1 cellular context compared by ENCODE assay signal in genomic region chr21:42009831-42010506, GRCh38.
TF ChIP-seq lines count a peak whose summit lies in the region.

Gene ZBTB21, minus strand, starts transcription at chr21:42010360. Its CDS starts 16,265 bp downstream, at chr21:41994095.

TF ChIP-seq in HEK293, 187 proteins besides CTCF, POLR2A, EP300 and RAD21 (continued from another document):
- TF ChIP-seq ZNF692 (tag by site-specific recombination; IDR thresholded peaks at IDR 0.05) (peak; percentile 77), ZNF664 (tag by site-specific recombination; IDR thresholded peaks at IDR 0.05) (no peak), ZNF24 (tag by site-specific recombination; IDR thresholded peaks at IDR 0.05) (peak; percentile 75; the same call in 1 of the 2 replicates), ZNF561 (tag by site-specific recombination; IDR thresholded peaks at IDR 0.05; ENCODE audit: borderline replicate concordance) (no peak; the same call in 1 of the 2 replicates), ZNF366 (tag by site-specific recombination; conservative IDR thresholded peaks at IDR 0.05) (peak; percentile 92), ZNF157 (tag by site-specific recombination; IDR thresholded peaks at IDR 0.05) (no peak), ZNF639 (tag by site-specific recombination; IDR thresholded peaks at IDR 0.05) (peak; percentile 90), ZNF132 (tag by site-specific recombination; IDR thresholded peaks at IDR 0.05; ENCODE audit: borderline replicate concordance) (no peak), ZSCAN16 (tag by site-specific recombination; IDR thresholded peaks at IDR 0.05) (no peak), WT1 (tag by site-specific recombination; IDR thresholded peaks at IDR 0.05) (peak; percentile 57), ZNF2 (tag by site-specific recombination; IDR thresholded peaks at IDR 0.05) (peak; percentile 53; the same call in 1 of the 2 replicates), ZFP3 (tag by site-specific recombination; IDR thresholded peaks at IDR 0.05; ENCODE audit: low read depth) (no peak), ZNF544 (tag by site-specific recombination; IDR thresholded peaks at IDR 0.05) (no peak), SP7 (tag by site-specific recombination; IDR thresholded peaks at IDR 0.05) (peak; percentile 93), ZBTB8A (tag by site-specific recombination; IDR thresholded peaks at IDR 0.05) (peak; percentile 53), ZBTB44 (tag by site-specific recombination; IDR thresholded peaks at IDR 0.05) (peak; percentile 18), OSR2 (tag by site-specific recombination; IDR thresholded peaks at IDR 0.05) (0 out of 2 replicates have a peak, but pooled peaks have one; percentile 3), ZBTB10 (tag by site-specific recombination; IDR thresholded peaks at IDR 0.05) (peak; percentile 60; the same call in 1 of the 2 replicates)
- TF ChIP-seq, protein P1, sequence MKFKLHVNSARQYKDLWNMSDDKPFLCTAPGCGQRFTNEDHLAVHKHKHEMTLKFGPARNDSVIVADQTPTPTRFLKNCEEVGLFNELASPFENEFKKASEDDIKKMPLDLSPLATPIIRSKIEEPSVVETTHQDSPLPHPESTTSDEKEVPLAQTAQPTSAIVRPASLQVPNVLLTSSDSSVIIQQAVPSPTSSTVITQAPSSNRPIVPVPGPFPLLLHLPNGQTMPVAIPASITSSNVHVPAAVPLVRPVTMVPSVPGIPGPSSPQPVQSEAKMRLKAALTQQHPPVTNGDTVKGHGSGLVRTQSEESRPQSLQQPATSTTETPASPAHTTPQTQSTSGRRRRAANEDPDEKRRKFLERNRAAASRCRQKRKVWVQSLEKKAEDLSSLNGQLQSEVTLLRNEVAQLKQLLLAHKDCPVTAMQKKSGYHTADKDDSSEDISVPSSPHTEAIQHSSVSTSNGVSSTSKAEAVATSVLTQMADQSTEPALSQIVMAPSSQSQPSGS (tag by site-specific recombination; IDR thresholded peaks at IDR 0.05; ENCODE audit: low read depth) = peak; percentile 99
- TF ChIP-seq, protein P2, sequence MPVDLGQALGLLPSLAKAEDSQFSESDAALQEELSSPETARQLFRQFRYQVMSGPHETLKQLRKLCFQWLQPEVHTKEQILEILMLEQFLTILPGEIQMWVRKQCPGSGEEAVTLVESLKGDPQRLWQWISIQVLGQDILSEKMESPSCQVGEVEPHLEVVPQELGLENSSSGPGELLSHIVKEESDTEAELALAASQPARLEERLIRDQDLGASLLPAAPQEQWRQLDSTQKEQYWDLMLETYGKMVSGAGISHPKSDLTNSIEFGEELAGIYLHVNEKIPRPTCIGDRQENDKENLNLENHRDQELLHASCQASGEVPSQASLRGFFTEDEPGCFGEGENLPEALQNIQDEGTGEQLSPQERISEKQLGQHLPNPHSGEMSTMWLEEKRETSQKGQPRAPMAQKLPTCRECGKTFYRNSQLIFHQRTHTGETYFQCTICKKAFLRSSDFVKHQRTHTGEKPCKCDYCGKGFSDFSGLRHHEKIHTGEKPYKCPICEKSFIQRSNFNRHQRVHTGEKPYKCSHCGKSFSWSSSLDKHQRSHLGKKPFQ (tag by site-specific recombination; IDR thresholded peaks at IDR 0.05) = 0 out of 2 replicates have a peak, but pooled peaks have one; percentile 22
- TF ChIP-seq, protein P3, sequence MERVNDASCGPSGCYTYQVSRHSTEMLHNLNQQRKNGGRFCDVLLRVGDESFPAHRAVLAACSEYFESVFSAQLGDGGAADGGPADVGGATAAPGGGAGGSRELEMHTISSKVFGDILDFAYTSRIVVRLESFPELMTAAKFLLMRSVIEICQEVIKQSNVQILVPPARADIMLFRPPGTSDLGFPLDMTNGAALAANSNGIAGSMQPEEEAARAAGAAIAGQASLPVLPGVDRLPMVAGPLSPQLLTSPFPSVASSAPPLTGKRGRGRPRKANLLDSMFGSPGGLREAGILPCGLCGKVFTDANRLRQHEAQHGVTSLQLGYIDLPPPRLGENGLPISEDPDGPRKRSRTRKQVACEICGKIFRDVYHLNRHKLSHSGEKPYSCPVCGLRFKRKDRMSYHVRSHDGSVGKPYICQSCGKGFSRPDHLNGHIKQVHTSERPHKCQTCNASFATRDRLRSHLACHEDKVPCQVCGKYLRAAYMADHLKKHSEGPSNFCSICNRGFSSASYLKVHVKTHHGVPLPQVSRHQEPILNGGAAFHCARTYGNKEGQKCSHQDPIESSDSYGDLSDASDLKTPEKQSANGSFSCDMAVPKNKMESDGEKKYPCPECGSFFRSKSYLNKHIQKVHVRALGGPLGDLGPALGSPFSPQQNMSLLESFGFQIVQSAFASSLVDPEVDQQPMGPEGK (tag by site-specific recombination; IDR thresholded peaks at IDR 0.05) = peak; percentile 63
- TF ChIP-seq, protein P4, sequence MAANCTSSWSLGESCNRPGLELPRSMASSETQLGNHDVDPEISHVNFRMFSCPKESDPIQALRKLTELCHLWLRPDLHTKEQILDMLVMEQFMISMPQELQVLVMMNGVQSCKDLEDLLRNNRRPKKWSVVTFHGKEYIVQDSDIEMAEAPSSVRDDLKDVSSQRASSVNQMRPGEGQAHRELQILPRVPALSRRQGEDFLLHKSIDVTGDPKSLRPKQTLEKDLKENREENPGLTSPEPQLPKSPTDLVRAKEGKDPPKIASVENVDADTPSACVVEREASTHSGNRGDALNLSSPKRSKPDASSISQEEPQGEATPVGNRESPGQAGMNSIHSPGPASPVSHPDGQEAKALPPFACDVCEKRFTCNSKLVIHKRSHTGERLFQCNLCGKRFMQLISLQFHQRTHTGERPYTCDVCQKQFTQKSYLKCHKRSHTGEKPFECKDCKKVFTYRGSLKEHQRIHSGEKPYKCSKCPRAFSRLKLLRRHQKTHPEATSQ (tag by site-specific recombination; IDR thresholded peaks at IDR 0.05) = peak; percentile 86; the same call in 1 of the 2 replicates
- TF ChIP-seq, protein P5, sequence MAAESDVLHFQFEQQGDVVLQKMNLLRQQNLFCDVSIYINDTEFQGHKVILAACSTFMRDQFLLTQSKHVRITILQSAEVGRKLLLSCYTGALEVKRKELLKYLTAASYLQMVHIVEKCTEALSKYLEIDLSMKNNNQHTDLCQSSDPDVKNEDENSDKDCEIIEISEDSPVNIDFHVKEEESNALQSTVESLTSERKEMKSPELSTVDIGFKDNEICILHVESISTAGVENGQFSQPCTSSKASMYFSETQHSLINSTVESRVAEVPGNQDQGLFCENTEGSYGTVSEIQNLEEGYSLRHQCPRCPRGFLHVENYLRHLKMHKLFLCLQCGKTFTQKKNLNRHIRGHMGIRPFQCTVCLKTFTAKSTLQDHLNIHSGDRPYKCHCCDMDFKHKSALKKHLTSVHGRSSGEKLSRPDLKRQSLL (tag by site-specific recombination; IDR thresholded peaks at IDR 0.05) = peak; percentile 70
